ENCODE assay signal across 1 cellular context in genomic region chr7:12949060-12950045, GRCh38.
TF ChIP-seq lines count a peak whose summit lies in the region.

No MANE protein-coding gene starts in this region.

TF ChIP-seq in GM23338, 12 proteins besides CTCF, POLR2A, EP300 and RAD21 (continued from another document):
- no peak for TF ChIP-seq EZH2 (IDR thresholded peaks at IDR 0.05; ENCODE audit: low read depth, unreplicated experiment)
